1 cellular context compared by ENCODE assay signal in genomic region chr6:5256952-5257351, GRCh38.
TF ChIP-seq lines count a peak whose summit lies in the region.

No MANE protein-coding gene starts in this region.

TF ChIP-seq in HepG2, 621 proteins besides CTCF, POLR2A, EP300 and RAD21:
- no peak for TF ChIP-seq MEF2D (CRISPR knock-in tag; IDR thresholded peaks at IDR 0.05)
- no peak for TF ChIP-seq RFXANK (CRISPR knock-in tag; IDR thresholded peaks at IDR 0.05)
- no peak for TF ChIP-seq E2F2 (CRISPR knock-in tag; IDR thresholded peaks at IDR 0.05; ENCODE audit: borderline replicate concordance)
- no peak for TF ChIP-seq ZNF570 (CRISPR knock-in tag; IDR thresholded peaks at IDR 0.05; ENCODE audit: borderline replicate concordance)
- TF ChIP-seq ZNF205 (CRISPR knock-in tag; IDR thresholded peaks at IDR 0.05) = no peak
- TF ChIP-seq ZNF850 (CRISPR knock-in tag; conservative IDR thresholded peaks at IDR 0.05) = no peak
- TF ChIP-seq ZKSCAN5 (CRISPR knock-in tag; IDR thresholded peaks at IDR 0.05) = peak; percentile 84
- TF ChIP-seq ZNF687 (CRISPR knock-in tag; IDR thresholded peaks at IDR 0.05) = peak; percentile 48; the same call in 1 of the 2 replicates
- TF ChIP-seq GFI1 (CRISPR knock-in tag; IDR thresholded peaks at IDR 0.05; ENCODE audit: borderline replicate concordance) = peak; percentile 48; the same call in 1 of the 2 replicates
- TF ChIP-seq ZNF280D (CRISPR knock-in tag; IDR thresholded peaks at IDR 0.05) = no peak
- TF ChIP-seq PAXIP1 (CRISPR knock-in tag; conservative IDR thresholded peaks at IDR 0.05) = peak; percentile 49
- no peak for TF ChIP-seq ZNF34 (CRISPR knock-in tag; IDR thresholded peaks at IDR 0.05; ENCODE audit: borderline replicate concordance)
- peak; percentile 20; the same call in 1 of the 2 replicates for TF ChIP-seq MED1 (CRISPR knock-in tag; IDR thresholded peaks at IDR 0.05)
- peak; percentile 54 for TF ChIP-seq HNF4A (CRISPR knock-in tag; IDR thresholded peaks at IDR 0.05)
- no peak for TF ChIP-seq TBL1XR1 (IDR thresholded peaks at IDR 0.05; ENCODE audit: borderline replicate concordance, low read length, partially characterized antibody)
- TF ChIP-seq MAX (IDR thresholded peaks at IDR 0.05) = no peak
- TF ChIP-seq HNF4G (IDR thresholded peaks at IDR 0.05; ENCODE audit: borderline replicate concordance, low read depth, low read length) = peak; percentile 22; the same call in 1 of the 2 replicates
- TF ChIP-seq HNF4G (CRISPR knock-in tag; IDR thresholded peaks at IDR 0.05; ENCODE audit: borderline replicate concordance, low read depth) = no peak
- TF ChIP-seq ZNF543 (CRISPR knock-in tag; IDR thresholded peaks at IDR 0.05) = no peak
- no peak for TF ChIP-seq TIGD3 (CRISPR knock-in tag; IDR thresholded peaks at IDR 0.05; ENCODE audit: borderline replicate concordance)
- TF ChIP-seq NONO (IDR thresholded peaks at IDR 0.05) = no peak
- 0 out of 2 replicates have a peak, but pooled peaks have one; percentile 14 for TF ChIP-seq NONO (CRISPR knock-in tag; conservative IDR thresholded peaks at IDR 0.05)
- no peak for TF ChIP-seq FOXO4 (CRISPR knock-in tag; conservative IDR thresholded peaks at IDR 0.05)
- TF ChIP-seq HDAC6 (IDR thresholded peaks at IDR 0.05; ENCODE audit: low read depth, low read length) = no peak
- TF ChIP-seq ATF3 (CRISPR knock-in tag; IDR thresholded peaks at IDR 0.05) = no peak
- TF ChIP-seq ZFP91 (CRISPR knock-in tag; IDR thresholded peaks at IDR 0.05; ENCODE audit: borderline replicate concordance) = 0 out of 2 replicates have a peak, but pooled peaks have one; percentile 18
